31 cellular contexts compared by ENCODE assay signal in the genomic region with DNA sequence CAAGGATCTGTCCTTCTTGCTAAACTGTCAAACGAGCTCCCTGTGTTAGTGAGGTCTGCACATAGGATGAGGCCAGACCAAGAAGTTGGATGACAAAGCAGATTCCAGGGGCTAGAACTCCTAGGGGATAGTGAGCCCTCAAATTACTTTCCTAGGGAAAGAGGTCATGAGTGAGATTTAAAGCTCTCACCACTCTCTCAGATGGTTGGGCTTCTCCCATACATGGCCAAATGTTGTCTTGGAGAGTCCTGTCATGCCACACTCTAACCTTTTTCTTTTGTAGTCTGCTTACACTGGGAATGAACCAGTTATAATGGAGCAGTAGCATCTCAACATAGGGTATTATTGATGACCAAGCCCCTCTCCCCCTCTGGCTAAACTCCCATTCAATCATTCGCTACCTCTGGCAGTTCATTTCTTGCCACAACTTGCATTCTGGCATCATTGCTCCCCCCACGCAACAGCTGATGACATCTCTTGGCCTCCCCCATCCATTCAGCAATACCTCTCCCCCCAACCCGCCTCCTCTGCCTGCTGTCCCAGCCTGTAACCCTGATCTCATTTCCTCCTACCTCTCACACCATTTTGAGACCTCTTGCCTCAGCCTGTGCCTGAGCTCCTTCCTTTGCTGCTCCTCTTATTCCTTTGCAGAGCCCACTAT.
"Had no signal": no experiment of that assay in that cellular context is flagged by ENCODE, and none has a peak within 500 bp of the region (broad histone marks: within the 10 kb centered on the region; RNA-seq: fewer than 3 reads in every experiment).

No MANE protein-coding gene starts in this region.

- H3K27me3 ChIP-seq: body of pancreas had no signal

- H3K36me3 ChIP-seq: adrenal gland had no signal

- H3K27ac ChIP-seq: adrenal gland, body of pancreas, RWPE1, VCaP had no signal

- H3K4me3 ChIP-seq: adrenal gland, body of pancreas, K562 had no signal

- H3K4me1 ChIP-seq: adrenal gland, body of pancreas had no signal

- H3K9me3 ChIP-seq: adrenal gland, body of pancreas had no signal

- ATAC-seq: activated naive CD4-positive, alpha-beta T cell treated with anti-CD3 and anti-CD28 coated beads, Interleukin-2, amount 50 U/mL, for 72 hours; activated T-cell treated with anti-CD3 and anti-CD28 coated beads, Interleukin-2, amount 50 U/mL, for 4 hours; body of pancreas; K562; Right ventricle myocardium inferior; SK-N-SH treated with all-trans-retinoic acid at 6 μM for 48 hours had no signal

- DNase-seq: activated B cell treated with CpG ODN at 0.5 μM for 24 hours; activated CD4-positive, alpha-beta memory T cell treated with anti-CD3 and anti-CD28 coated beads for 36 hours; activated CD4-positive, alpha-beta T cell treated with anti-CD3 and anti-CD28 coated beads for 4 hours; activated CD4-positive, alpha-beta T cell treated with anti-CD3 and anti-CD28 coated beads, Interleukin-2, amount 50 U/mL, for 1 hour; activated CD4-positive, CD25-positive, alpha-beta regulatory T cell treated with anti-CD3 and anti-CD28 coated beads, Interleukin-2, amount 50 U/mL, for 72 hours; activated CD8-positive, alpha-beta memory T cell treated with anti-CD3 and anti-CD28 coated beads, Interleukin-2, amount 50 U/mL, for 4 hours; activated gamma-delta T cell treated with Interleukin-2 at 50 U/mL for 16 hours; activated naive CD4-positive, alpha-beta T cell treated with anti-CD3 and anti-CD28 coated beads for 36 hours; activated T-cell treated with anti-CD3 and anti-CD28 coated beads for 4 hours; activated T-cell treated with anti-CD3 and anti-CD28 coated beads, Interleukin-2, amount 50 U/mL, for 4 hours; adrenal gland; body of pancreas; NCI-H1048; NCI-H1105 treated with DMSO at 0.1 percent for 48 hours; NCI-H1436; NCI-H1694; NCI-H1930; NCI-H2081 treated with DMSO at 0.1 percent for 48 hours; NCI-H345; NCI-H524 treated with DMSO at 0.1 percent for 48 hours; SIG-M5; SW 1271; T-helper 1 cell; T-helper 2 cell; T-helper 9 cell had no signal
